In genomic region chr2:61536086-61536722, GRCh38 we compare ENCODE assay signal across 8 cellular contexts. TPM values are rescaled to one million over a fixed set of nuclear protein-coding genes. Genes with fewer than 3 reads are reported as not detected.
DNase-seq lines count a peak whose midpoint lies in the region; ATAC-seq and FAIRE-seq lines count a peak whose summit lies in the region.

No MANE protein-coding gene starts in this region.

- H3K9me3 Mint-ChIP-seq in activated T-cell treated with anti-CD3 and anti-CD28 coated beads, Interleukin-2, amount 50 U/mL, for 24 hours, result no peaks in the 10 kb centered on the region

- peak overlapping the region; percentile 95 for H3K27ac ChIP-seq in cingulate gyrus (ENCODE audit: low read depth, low read length)
- peak overlapping the region; percentile 93 for H3K27ac ChIP-seq in mesenchymal stem cell (ENCODE audit: low read length, poor library complexity, severe bottlenecking)

- no peak for FAIRE-seq in frontal cortex (lab: Jason Lieb, UNC)

- peak overlapping the region; percentile 96 for H3K9ac ChIP-seq in mesenchymal stem cell (ENCODE audit: low read length)

- H3K27ac Mint-ChIP-seq in activated T-cell treated with anti-CD3 and anti-CD28 coated beads, Interleukin-2, amount 50 U/mL, for 24 hours, result peak overlapping the region; percentile 99

- H4K91ac ChIP-seq in mesenchymal stem cell (ENCODE audit: low read length), result no peak overlapping the region

- peak overlapping the region in 1 of 2 experiments; percentile 33 for H3K4ac ChIP-seq in mesenchymal stem cell (ENCODE audit: low read depth in 1 of 2, low read length in 2 of 2)

- H4K8ac ChIP-seq in mesenchymal stem cell (ENCODE audit: low read length), result no peak overlapping the region

- no peak overlapping the region for H2AFZ ChIP-seq in mesenchymal stem cell (ENCODE audit: low read depth, low read length)

- H3K4me1 ChIP-seq in mesenchymal stem cell (ENCODE audit: control insufficient read depth, insufficient read depth, low read depth, low read length), result peaks cover 2% of the 10 kb centered on the region

- peaks cover 2% of the 10 kb centered on the region for H3K79me1 ChIP-seq in mesenchymal stem cell (replicated peaks; ENCODE audit: low read length, poor library complexity, severe bottlenecking)

- ATAC-seq in GM21619 (IDR thresholded peaks at IDR 0.05; ENCODE audit: unreplicated experiment), result no peak

- no peak overlapping the region for H2BK15ac ChIP-seq in mesenchymal stem cell (ENCODE audit: low read depth, poor library complexity, severe bottlenecking)

- no peak overlapping the region for H2AK5ac ChIP-seq in mesenchymal stem cell (ENCODE audit: low read length, severe bottlenecking)

- no peak overlapping the region for H2BK5ac ChIP-seq in mesenchymal stem cell (ENCODE audit: low read depth, low read length, poor library complexity, severe bottlenecking)

- no peaks in the 10 kb centered on the region for H3K27me3 Mint-ChIP-seq in activated T-cell treated with anti-CD3 and anti-CD28 coated beads, Interleukin-2, amount 50 U/mL, for 24 hours

- no peak overlapping the region for H3K14ac ChIP-seq in mesenchymal stem cell (ENCODE audit: low read length in 2 of 2)

- no peak overlapping the region for H2BK12ac ChIP-seq in mesenchymal stem cell (ENCODE audit: low read length in 2 of 2)

- DNase-seq in activated T-cell treated with anti-CD3 and anti-CD28 coated beads, Interleukin-2, amount 50 U/mL, for 24 hours, result no peak
- DNase-seq in activated T-cell treated with anti-CD3 and anti-CD28 coated beads, Interleukin-2, amount 50 U/mL, for 1 hour, result no peak
- DNase-seq in OCI-M1 (lab: John Stamatoyannopoulos, UW) (peak; percentile 74), mesenchymal stem cell (peak; percentile 66), ureter (ENCODE audit: low spot score) (no peak), frontal cortex (ENCODE audit: low spot score in 2 of 2) (no peak)

- H3K27me3 ChIP-seq in mesenchymal stem cell (ENCODE audit: control insufficient read depth in 1 of 2, insufficient read depth in 1 of 2, low read length in 2 of 2), result no peaks in the 10 kb centered on the region

- peaks cover 56% of the 10 kb centered on the region for H3K4me1 Mint-ChIP-seq in activated T-cell treated with anti-CD3 and anti-CD28 coated beads, Interleukin-2, amount 50 U/mL, for 24 hours (ENCODE audit: low read depth)

- WGBS in mesenchymal stem cell, result under 1% methylated on average over 18 of the region's 20 CpGs

- H3K4me3 Mint-ChIP-seq in activated T-cell treated with anti-CD3 and anti-CD28 coated beads, Interleukin-2, amount 50 U/mL, for 24 hours, result peak overlapping the region; percentile 95

- no peak overlapping the region for H2BK120ac ChIP-seq in mesenchymal stem cell (ENCODE audit: low read depth, low read length)

- peaks cover 10% of the 10 kb centered on the region in 2 experiments for H3K36me3 ChIP-seq in mesenchymal stem cell (ENCODE audit: control insufficient read depth in 1 of 2, insufficient read depth in 2 of 2, low read depth in 1 of 2, low read length in 2 of 2)

- H3K36me3 Mint-ChIP-seq in activated T-cell treated with anti-CD3 and anti-CD28 coated beads, Interleukin-2, amount 50 U/mL, for 24 hours (ENCODE audit: low read depth), result peaks cover 65% of the 10 kb centered on the region

- H3K9me3 ChIP-seq in mesenchymal stem cell (ENCODE audit: control insufficient read depth, low read length), result no peaks in the 10 kb centered on the region

- H3K18ac ChIP-seq in mesenchymal stem cell (ENCODE audit: low read depth in 1 of 2, low read length in 2 of 2), result peak overlapping the region in 1 of 2 experiments; percentile 99

- H3K4me3 ChIP-seq in mesenchymal stem cell (ENCODE audit: insufficient read depth in 1 of 2, low read depth in 1 of 2, low read length in 2 of 2), result peak overlapping the region; percentile 82 to 93

- H3K23ac ChIP-seq in mesenchymal stem cell (ENCODE audit: low read length in 2 of 2), result no peak overlapping the region

- peak overlapping the region; percentile 81 for H3K4me2 ChIP-seq in mesenchymal stem cell (ENCODE audit: low read length, poor library complexity, severe bottlenecking)

RNA-seq across cellular contexts. Expression of gene XPO1, which starts 2.0 kb away (rescaled TPM):
- polyA plus RNA-seq in mesenchymal stem cell (2013, experiment 1 of 2), result 58.9 TPM
- 59.6 TPM for polyA plus RNA-seq in mesenchymal stem cell (2013, experiment 2 of 2)
- total RNA-seq in ureter (201 TPM), frontal cortex (871 TPM)

Comparison
In these comparisons a context has a peak if more than half of its experiments do, and no peak if none do; other contexts are left out.
1. DNase-seq: peak in OCI-M1 (single experiment) and mesenchymal stem cell (single experiment); none in activated T-cell treated with anti-CD3 and anti-CD28 coated beads, Interleukin-2, amount 50 U/mL, for 24 hours (single experiment), activated T-cell treated with anti-CD3 and anti-CD28 coated beads, Interleukin-2, amount 50 U/mL, for 1 hour (single experiment), ureter (single experiment) and frontal cortex (0 of 2).